In genomic region chr17:39653662-39654331, GRCh38 we compare ENCODE assay signal across 8 cellular contexts. TPM values are rescaled to one million over a fixed set of nuclear protein-coding genes. Genes with fewer than 3 reads are reported as not detected.
DNase-seq lines count a peak whose midpoint lies in the region; ATAC-seq and TF ChIP-seq lines count a peak whose summit lies in the region.

No MANE protein-coding gene starts in this region.

- H3K4me3 ChIP-seq in astrocyte of the cerebellum (ENCODE audit: low read depth, low read length), result no peak overlapping the region

- peaks cover 0 to 6% (median 4%) of the 10 kb centered on the region in 3 donors for H3K27me3 Mint-ChIP-seq in immature natural killer cell (ENCODE audit: low read depth in 3 of 3)

- H3K9me3 Mint-ChIP-seq in immature natural killer cell, result no peaks in the 10 kb centered on the region

- no peak overlapping the region for H3K4me3 Mint-ChIP-seq in immature natural killer cell

- H3K27ac Mint-ChIP-seq in immature natural killer cell, result peak overlapping the region; percentile 28 to 90 (median 70)

- no peaks in the 10 kb centered on the region for H3K36me3 Mint-ChIP-seq in immature natural killer cell

- peak; percentile 90 for TF ChIP-seq CTCF in astrocyte of the cerebellum (IDR thresholded peaks at IDR 0.05; ENCODE audit: low read depth, low read length, missing control alignments)

- peak; percentile 19 for DNase-seq in COR-L47 (lab: John Stamatoyannopoulos, UW)
- DNase-seq in HUDEP-2 (lab: John Stamatoyannopoulos, UW; ENCODE audit: unreplicated experiment in 76 of 76), result peak in 69 of 76 experiments; percentile 22 to 91 (median 76)
- peak; percentile 9 for DNase-seq in T1000 (lab: John Stamatoyannopoulos, UW)
- no peak for DNase-seq in astrocyte of the cerebellum (ENCODE audit: low read depth)
- DNase-seq in immature natural killer cell, result peak; percentile 70 to 77 (median 73)
- DNase-seq in stimulated activated CD4-positive, alpha-beta T cell treated with anti-CD3 and anti-CD28 coated beads, Interleukin-1b, Interleukin-23, amount 100 ng/mL, for 4 hours (ENCODE audit: low read depth in 2 of 2), result peak; percentile 72 to 78

- in situ Hi-C loops in astrocyte of the cerebellum (cut with HindIII; ENCODE audit: low sequenced_read_pairs), result no loop called here

- peaks cover 45 to 49% of the 10 kb centered on the region in 2 donors for H3K4me1 Mint-ChIP-seq in immature natural killer cell

- no peak for ATAC-seq in HG02759 (IDR thresholded peaks at IDR 0.05; ENCODE audit: unreplicated experiment)
- ATAC-seq in HG03196 (IDR thresholded peaks at IDR 0.05; ENCODE audit: unreplicated experiment), result no peak

RNA-seq across cellular contexts. Expression of gene TCAP, which starts 11.4 kb away (rescaled TPM):
- polyA plus RNA-seq in immature natural killer cell, result not detected

RNA-seq across cellular contexts. Expression of gene PNMT, which starts 14.5 kb away (rescaled TPM):
- 1 to 10 TPM in 2 of 3 donors, not detected in 1; 1.4 to 1.6 TPM for polyA plus RNA-seq in immature natural killer cell

RNA-seq across cellular contexts. Expression of gene STARD3, which starts 16.9 kb away (rescaled TPM):
- polyA plus RNA-seq in immature natural killer cell, result 10 to 100 TPM; 45.1 to 88.6 (median 78.5) TPM

RNA-seq across cellular contexts. Expression of gene PPP1R1B, which starts 27.0 kb away (rescaled TPM):
- not detected for polyA plus RNA-seq in immature natural killer cell

RNA-seq across cellular contexts. Expression of gene PGAP3, which starts 34.1 kb away (rescaled TPM):
- 10 to 100 TPM; 24.0 to 47.1 (median 37.8) TPM for polyA plus RNA-seq in immature natural killer cell
